12 cellular contexts compared by ENCODE assay signal in genomic region chr20:50321797-50322480, GRCh38.
DNase-seq lines count a peak whose midpoint lies in the region; ATAC-seq and TF ChIP-seq lines count a peak whose summit lies in the region.
"Had no signal": no experiment of that assay in that cellular context is flagged by ENCODE, and none has a peak within 500 bp of the region (broad histone marks: within the 10 kb centered on the region; RNA-seq: fewer than 3 reads in every experiment).

No MANE protein-coding gene starts in this region.

- H3K79me2 ChIP-seq in neural progenitor cell (ENCODE audit: low read depth), result no peaks in the 10 kb centered on the region

- DNase-seq in cardiac muscle cell (ENCODE audit: low read depth in 1 of 2, low spot score in 1 of 2) (peak in 1 of 2 donors; percentile 80), cardiac septum (ENCODE audit: low spot score) (no peak), esophagus muscularis mucosa (ENCODE audit: extremely low spot score) (no peak), neural progenitor cell (ENCODE audit: low spot score) (no peak), uterus (peak; percentile 59), CD1c-positive myeloid dendritic cell (ENCODE audit: extremely low spot score) (no peak), ureter (ENCODE audit: low spot score) (no peak)
- DNase-seq: activated CD4-positive, alpha-beta T cell treated with anti-CD3 and anti-CD28 coated beads, Interleukin-2, amount 10 ng/mL, durations not matched to agents 24 days and 14 days; NCI-H187 had no signal

- WGBS in esophagus muscularis mucosa, result 76% methylated on average over 7 of the region's 9 CpGs

- peaks cover 9% of the 10 kb centered on the region for H3K27me3 Mint-ChIP-seq in neural progenitor cell (ENCODE audit: insufficient read depth, low read depth)

- H2AFZ ChIP-seq in neural progenitor cell (replicated peaks), result peak overlapping the region; percentile 52

- no peaks in the 10 kb centered on the region for H3K36me3 ChIP-seq in cardiac muscle cell
- no peaks in the 10 kb centered on the region for H3K36me3 ChIP-seq in esophagus muscularis mucosa
- no peaks in the 10 kb centered on the region for H3K36me3 ChIP-seq in neural progenitor cell
- no peaks in the 10 kb centered on the region for H3K36me3 ChIP-seq in uterus

- no peak for TF ChIP-seq EP300 in esophagus muscularis mucosa (IDR thresholded peaks at IDR 0.05)

- peaks cover 16% of the 10 kb centered on the region for H3K4me1 Mint-ChIP-seq in neural progenitor cell
- H3K4me1 Mint-ChIP-seq: activated naive CD4-positive, alpha-beta T cell treated with anti-CD3 and anti-CD28 coated beads, Interleukin-2, amount 50 U/mL, for 24 hours had no signal

- no peak for TF ChIP-seq POLR2A in esophagus muscularis mucosa (IDR thresholded peaks at IDR 0.05; ENCODE audit: low read depth)
- no peak for TF ChIP-seq POLR2A in uterus (IDR thresholded peaks at IDR 0.05)

- H3K36me3 Mint-ChIP-seq in neural progenitor cell, result no peaks in the 10 kb centered on the region
- H3K36me3 Mint-ChIP-seq: activated naive CD4-positive, alpha-beta T cell treated with anti-CD3 and anti-CD28 coated beads, Interleukin-2, amount 50 U/mL, for 24 hours had no signal

- intact Hi-C loops in cardiac septum (cut with DNase I) (no loop called here), esophagus muscularis mucosa (cut with DNase I) (no loop called here), uterus (cut with DNase I; ENCODE audit: low total_unique reads) (no loop called here)

- peak overlapping the region; percentile 55 for H3K27ac Mint-ChIP-seq in neural progenitor cell
- H3K27ac Mint-ChIP-seq: activated CD4-positive, alpha-beta T cell treated with anti-CD3 and anti-CD28 coated beads, Interleukin-2, amount 10 ng/mL, durations not matched to agents 24 days and 14 days; activated naive CD4-positive, alpha-beta T cell treated with anti-CD3 and anti-CD28 coated beads, Interleukin-2, amount 50 U/mL, for 24 hours; naive thymus-derived CD4-positive, alpha-beta T cell had no signal

- no peak for TF ChIP-seq CTCF in cardiac muscle cell (IDR thresholded peaks at IDR 0.05; ENCODE audit: low read depth, low read length)
- no peak for TF ChIP-seq CTCF in esophagus muscularis mucosa (IDR thresholded peaks at IDR 0.05)
- TF ChIP-seq CTCF in neural progenitor cell (IDR thresholded peaks at IDR 0.05), result no peak
- no peak for TF ChIP-seq CTCF in uterus (IDR thresholded peaks at IDR 0.05)

- ATAC-seq in HG02798 (IDR thresholded peaks at IDR 0.05; ENCODE audit: poor library complexity, unreplicated experiment), result no peak

- H4K20me1 ChIP-seq in neural progenitor cell (ENCODE audit: low read depth), result no peaks in the 10 kb centered on the region

- H3K9me3 ChIP-seq in cardiac muscle cell (ENCODE audit: low read depth) (no peaks in the 10 kb centered on the region), esophagus muscularis mucosa (no peaks in the 10 kb centered on the region), neural progenitor cell (ENCODE audit: low read depth) (no peaks in the 10 kb centered on the region), uterus (no peaks in the 10 kb centered on the region)

- H3K4me1 ChIP-seq in cardiac muscle cell (ENCODE audit: low read depth) (peaks cover 15% of the 10 kb centered on the region), esophagus muscularis mucosa (peaks cover 20 to 29% (median 23%) of the 10 kb centered on the region in 4 donors), neural progenitor cell (peaks cover 12% of the 10 kb centered on the region), uterus (peaks cover 8 to 9% of the 10 kb centered on the region in 2 donors)

- H3K27ac ChIP-seq in cardiac muscle cell, result peak overlapping the region; percentile 49
- H3K27ac ChIP-seq in esophagus muscularis mucosa (replicated peaks in 1 of 4), result peak overlapping the region; percentile 70 to 76 (median 74)
- H3K27ac ChIP-seq in neural progenitor cell, result no peak overlapping the region
- H3K27ac ChIP-seq in uterus, result peak overlapping the region; percentile 94 to 96

- no peak overlapping the region for H3K9ac ChIP-seq in neural progenitor cell

- H3K27me3 ChIP-seq in cardiac muscle cell (no peaks in the 10 kb centered on the region), esophagus muscularis mucosa (no peaks in the 10 kb centered on the region), neural progenitor cell (no peaks in the 10 kb centered on the region), uterus (no peaks in the 10 kb centered on the region)

- H3K4me2 ChIP-seq in neural progenitor cell, result no peak overlapping the region

- no peak overlapping the region for H3K4me3 Mint-ChIP-seq in neural progenitor cell
- H3K4me3 Mint-ChIP-seq: activated CD4-positive, alpha-beta T cell treated with anti-CD3 and anti-CD28 coated beads, Interleukin-2, amount 10 ng/mL, durations not matched to agents 24 days and 14 days; activated naive CD4-positive, alpha-beta T cell treated with anti-CD3 and anti-CD28 coated beads, Interleukin-2, amount 50 U/mL, for 24 hours; naive thymus-derived CD4-positive, alpha-beta T cell had no signal

- H3F3A ChIP-seq in neural progenitor cell (ENCODE audit: low read depth), result no peaks in the 10 kb centered on the region

- H3K4me3 ChIP-seq in cardiac muscle cell (no peak overlapping the region), esophagus muscularis mucosa (peak overlapping the region in 2 of 4 donors; percentile 34 to 50), neural progenitor cell (no peak overlapping the region), uterus (peak overlapping the region in 1 of 2 donors; percentile 40)

- H3K9me3 Mint-ChIP-seq in neural progenitor cell, result no peaks in the 10 kb centered on the region
- H3K9me3 Mint-ChIP-seq: activated naive CD4-positive, alpha-beta T cell treated with anti-CD3 and anti-CD28 coated beads, Interleukin-2, amount 50 U/mL, for 24 hours had no signal

Comparison
In these comparisons a context has a peak if more than half of its experiments do, and no peak if none do; other contexts are left out.
1. DNase-seq: peak in uterus (2 of 2); none in cardiac septum (single experiment), esophagus muscularis mucosa (single experiment), neural progenitor cell (single experiment), CD1c-positive myeloid dendritic cell (single experiment) and ureter (single experiment).